ENCODE assay signal across 25 cellular contexts in the genomic region with DNA sequence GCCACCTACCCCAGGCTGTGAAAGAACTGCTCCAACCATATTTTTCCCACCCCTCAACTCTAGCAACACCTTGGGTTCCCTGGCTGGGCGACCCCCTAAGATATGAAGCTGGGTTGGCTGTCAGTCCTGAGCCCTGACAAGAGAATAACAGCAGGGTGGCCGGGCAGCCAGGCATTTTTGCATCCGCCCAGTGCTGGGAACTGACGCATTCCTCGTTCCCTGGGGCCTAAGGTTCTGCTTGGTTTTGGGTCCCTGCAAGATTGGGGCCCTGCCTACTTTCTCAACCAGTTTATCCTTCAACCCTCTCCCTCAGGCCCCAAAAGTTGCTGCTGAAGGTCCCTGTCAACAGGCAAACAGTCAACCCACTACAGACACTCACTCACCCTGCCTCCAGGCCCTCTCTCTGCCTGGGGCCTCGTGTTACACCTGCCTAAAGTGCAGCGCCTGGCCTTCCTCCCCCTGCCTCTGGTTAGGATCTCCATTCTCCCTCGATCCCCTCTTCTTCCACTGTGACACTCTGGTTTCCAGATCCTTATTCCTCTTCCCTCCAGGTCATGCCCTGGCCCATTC.
"Had no signal": no experiment of that assay in that cellular context is flagged by ENCODE, and none has a peak within 500 bp of the region (broad histone marks: within the 10 kb centered on the region; RNA-seq: fewer than 3 reads in every experiment).

No MANE protein-coding gene starts in this region.

- H3K4me2 ChIP-seq: SK-N-SH had no signal

- H3K9me3 ChIP-seq: MG63, Peyer's patch, SJCRH30, SK-N-SH had no signal

- H3K4me3 ChIP-seq: cardiac muscle cell, MG63, Peyer's patch, SJCRH30 had no signal

- H3K4me1 Mint-ChIP-seq: activated naive CD4-positive, alpha-beta T cell treated with anti-CD3 and anti-CD28 coated beads, Interleukin-2, amount 50 U/mL, for 24 hours had no signal

- H3K27ac ChIP-seq: cardiac muscle cell, Peyer's patch, RWPE1, SJCRH30, VCaP had no signal

- H3K9me3 Mint-ChIP-seq: activated CD8-positive, alpha-beta T cell treated with anti-CD3 and anti-CD28 coated beads for 36 hours; activated naive CD4-positive, alpha-beta T cell treated with anti-CD3 and anti-CD28 coated beads, Interleukin-2, amount 50 U/mL, for 24 hours; activated T-helper 1 cell treated with anti-CD3 and anti-CD28 coated beads, Interleukin-12 subunit alpha, Interleukin-12 subunit beta, Interleukin-2, Interleukin-4 antibody, amounts not matched to agents 30 ng/mL and 10 ng/mL and 1 ng/mL, durations not matched to agents 14 hours and 24 hours and 36 hours had no signal

- H3K4me1 ChIP-seq: Peyer's patch, SJCRH30 had no signal

- H3K27me3 Mint-ChIP-seq: activated CD8-positive, alpha-beta T cell treated with anti-CD3 and anti-CD28 coated beads for 36 hours; activated naive CD4-positive, alpha-beta T cell treated with anti-CD3 and anti-CD28 coated beads, Interleukin-2, amount 50 U/mL, for 24 hours; brain had no signal

- H3K4me3 Mint-ChIP-seq: activated CD8-positive, alpha-beta T cell treated with anti-CD3 and anti-CD28 coated beads for 36 hours; activated naive CD4-positive, alpha-beta T cell treated with anti-CD3 and anti-CD28 coated beads, Interleukin-2, amount 50 U/mL, for 24 hours; activated T-helper 1 cell treated with anti-CD3 and anti-CD28 coated beads, Interleukin-12 subunit alpha, Interleukin-12 subunit beta, Interleukin-2, Interleukin-4 antibody, amounts not matched to agents 30 ng/mL and 10 ng/mL and 1 ng/mL, durations not matched to agents 14 hours and 24 hours and 36 hours; brain had no signal

- H3K27ac Mint-ChIP-seq: activated CD8-positive, alpha-beta T cell treated with anti-CD3 and anti-CD28 coated beads for 36 hours; activated naive CD4-positive, alpha-beta T cell treated with anti-CD3 and anti-CD28 coated beads, Interleukin-2, amount 50 U/mL, for 24 hours; activated T-helper 1 cell treated with anti-CD3 and anti-CD28 coated beads, Interleukin-12 subunit alpha, Interleukin-12 subunit beta, Interleukin-2, Interleukin-4 antibody, amounts not matched to agents 30 ng/mL and 10 ng/mL and 1 ng/mL, durations not matched to agents 14 hours and 24 hours and 36 hours; brain had no signal

- H3K27me3 ChIP-seq: cardiac muscle cell, MG63, Peyer's patch, SJCRH30 had no signal

- DNase-seq: activated CD4-positive, alpha-beta T cell treated with anti-CD3 and anti-CD28 coated beads for 4 hours; activated CD8-positive, alpha-beta memory T cell treated with anti-CD3 and anti-CD28 coated beads, Interleukin-2, amount 50 U/mL, for 4 hours; activated CD8-positive, alpha-beta T cell treated with anti-CD3 and anti-CD28 coated beads for 36 hours; activated effector memory CD4-positive, alpha-beta T cell treated with Interleukin-2 at 50 U/mL for 16 hours; activated naive CD4-positive, alpha-beta T cell; amygdala; MG63; MV-4-11; NCI-H1092 treated with DMSO at 0.1 percent for 48 hours; NCI-H1417 treated with DMSO at 0.1 percent for 48 hours; NCI-H1694; NCI-H2029; NCI-H510A treated with DMSO at 0.1 percent for 48 hours; NCI-H69; Peyer's patch; Right ventricle myocardium superior; SJCRH30; SK-N-SH; T-helper 1 cell had no signal

- H3K9ac ChIP-seq: SK-N-SH had no signal

- H3K36me3 ChIP-seq: cardiac muscle cell, MG63, Peyer's patch, SJCRH30 had no signal
